8 cellular contexts compared by ENCODE assay signal in genomic region chr6:158819213-158819976, GRCh38. TPM values are rescaled to one million over a fixed set of nuclear protein-coding genes. Genes with fewer than 3 reads are reported as not detected.
DNase-seq lines count a peak whose midpoint lies in the region; ATAC-seq, FAIRE-seq and TF ChIP-seq lines count a peak whose summit lies in the region.

Gene EZR (minus strand): TSS chr6:158819368. CDS start chr6:158818093, 1,275 bp downstream.

- ATAC-seq in GM23338, result peak; percentile 54
- peak; percentile 64 for ATAC-seq in activated naive CD8-positive, alpha-beta T cell treated with anti-CD3 and anti-CD28 coated beads, Interleukin-2, amount 10 ng/mL, durations not matched to agents 7 days and 5 days (ENCODE audit: low read depth)
- peak; percentile 44 to 85 (median 78) for ATAC-seq in heart left ventricle
- ATAC-seq in psoas muscle, result peak; percentile 52 to 75 (median 68)

- peaks cover 36% of the 10 kb centered on the region for H3K4me1 Mint-ChIP-seq in GM23338
- H3K4me1 Mint-ChIP-seq in activated naive CD8-positive, alpha-beta T cell treated with anti-CD3 and anti-CD28 coated beads, Interleukin-2, amount 10 ng/mL, durations not matched to agents 7 days and 5 days, result peaks cover 35% of the 10 kb centered on the region

- peaks cover 7% of the 10 kb centered on the region; the same call in 1 of the 2 replicates for H3K9me2 ChIP-seq in GM23338 (ENCODE audit: insufficient read depth)
- H3K9me2 ChIP-seq in Loucy (replicated peaks; ENCODE audit: low read depth, low read length), result no peaks in the 10 kb centered on the region

- H3K36me3 ChIP-seq in GM23338 (ENCODE audit: insufficient read depth) (peaks cover 5% of the 10 kb centered on the region; the same call in 1 of the 2 replicates), Loucy (ENCODE audit: insufficient read depth, low read length) (no peaks in the 10 kb centered on the region), heart left ventricle (peaks cover 0 to 8% (median 0%) of the 10 kb centered on the region in 9 donors), psoas muscle (ENCODE audit: insufficient read depth in 1 of 2, low read depth in 1 of 2) (no peaks in the 10 kb centered on the region)

- H3K27me3 ChIP-seq in GM23338 (ENCODE audit: insufficient read depth) (peaks cover 11% of the 10 kb centered on the region), Loucy (ENCODE audit: insufficient read depth, low read length, poor library complexity, severe bottlenecking) (no peaks in the 10 kb centered on the region), heart left ventricle (no peaks in the 10 kb centered on the region), psoas muscle (ENCODE audit: insufficient read depth in 3 of 3, low read length in 2 of 3) (no peaks in the 10 kb centered on the region)

- H3K36me3 Mint-ChIP-seq in GM23338 (ENCODE audit: low read depth), result peaks cover 47% of the 10 kb centered on the region
- peaks cover 28% of the 10 kb centered on the region for H3K36me3 Mint-ChIP-seq in activated naive CD8-positive, alpha-beta T cell treated with anti-CD3 and anti-CD28 coated beads, Interleukin-2, amount 10 ng/mL, durations not matched to agents 7 days and 5 days

- peak within 1 kb of the TSS; percentile 98 for H3K4me3 Mint-ChIP-seq in GM23338
- H3K4me3 Mint-ChIP-seq in activated naive CD8-positive, alpha-beta T cell treated with anti-CD3 and anti-CD28 coated beads, Interleukin-2, amount 10 ng/mL, durations not matched to agents 7 days and 5 days, result peak within 1 kb of the TSS; percentile 88

- H3K27ac Mint-ChIP-seq in GM23338, result no peak within 1 kb of the TSS
- H3K27ac Mint-ChIP-seq in activated naive CD8-positive, alpha-beta T cell treated with anti-CD3 and anti-CD28 coated beads, Interleukin-2, amount 10 ng/mL, durations not matched to agents 7 days and 5 days, result peak within 1 kb of the TSS; percentile 92

- H3K9me3 Mint-ChIP-seq in GM23338, result peaks cover 8% of the 10 kb centered on the region
- H3K9me3 Mint-ChIP-seq in activated naive CD8-positive, alpha-beta T cell treated with anti-CD3 and anti-CD28 coated beads, Interleukin-2, amount 10 ng/mL, durations not matched to agents 7 days and 5 days, result no peaks in the 10 kb centered on the region

- H3K9ac ChIP-seq in Loucy (ENCODE audit: low read depth, low read length, poor library complexity, severe bottlenecking), result peak within 1 kb of the TSS; percentile 72

- H2AFZ ChIP-seq in GM23338 (peak within 1 kb of the TSS; percentile 23; the same call in 1 of the 2 replicates), Loucy (ENCODE audit: low read length) (peak within 1 kb of the TSS; percentile 96)

- H3K27ac ChIP-seq in GM23338 (ENCODE audit: low read depth), result peak within 1 kb of the TSS; percentile 50
- H3K27ac ChIP-seq in heart left ventricle, result peak within 1 kb of the TSS; percentile 87 to 97 (median 92)
- peak within 1 kb of the TSS; percentile 86 for H3K27ac ChIP-seq in psoas muscle

- H3K27me3 Mint-ChIP-seq in GM23338 (ENCODE audit: insufficient read depth, low read depth, poor library complexity), result peaks cover 20% of the 10 kb centered on the region
- no peaks in the 10 kb centered on the region for H3K27me3 Mint-ChIP-seq in activated naive CD8-positive, alpha-beta T cell treated with anti-CD3 and anti-CD28 coated beads, Interleukin-2, amount 10 ng/mL, durations not matched to agents 7 days and 5 days

- H3F3A ChIP-seq in GM23338 (replicated peaks; ENCODE audit: low read depth) (peaks cover 17% of the 10 kb centered on the region), Loucy (ENCODE audit: low read depth) (no peaks in the 10 kb centered on the region)

- H3K79me2 ChIP-seq in GM23338 (replicated peaks; ENCODE audit: insufficient read depth), result peaks cover 41% of the 10 kb centered on the region
- peaks cover 36% of the 10 kb centered on the region for H3K79me2 ChIP-seq in Loucy (ENCODE audit: insufficient read depth, low read length)

- peaks cover 36% of the 10 kb centered on the region for H3K4me1 ChIP-seq in GM23338 (ENCODE audit: insufficient read depth)
- peaks cover 35% of the 10 kb centered on the region for H3K4me1 ChIP-seq in Loucy (ENCODE audit: insufficient read depth, low read length, poor library complexity, severe bottlenecking)
- H3K4me1 ChIP-seq in heart left ventricle, result peaks cover 4 to 39% (median 29%) of the 10 kb centered on the region in 12 donors
- peaks cover 21% of the 10 kb centered on the region for H3K4me1 ChIP-seq in psoas muscle

- TF ChIP-seq CTCF in GM23338 (conservative IDR thresholded peaks at IDR 0.05; ENCODE audit: low read depth in 2 of 2) (no peak; a peak in 1 of 4 replicates), Loucy (conservative IDR thresholded peaks at IDR 0.05; ENCODE audit: low read length) (no peak), heart left ventricle (IDR thresholded peaks at IDR 0.05) (peak in 4 of 12 donors; percentile 10 to 27 (median 18)), psoas muscle (IDR thresholded peaks at IDR 0.05) (no peak)

- H3K4me3 ChIP-seq in GM23338 (peak within 1 kb of the TSS; percentile 91), Loucy (ENCODE audit: low read length, poor library complexity, severe bottlenecking) (peak within 1 kb of the TSS; percentile 78), heart left ventricle (peak within 1 kb of the TSS; percentile 66 to 95 (median 88)), psoas muscle (peak within 1 kb of the TSS; percentile 88)

- 10 to 28% (median 15%) methylated on average over 31 to 67 of the region's 67 CpGs for WGBS in heart left ventricle, 4 donors
- 11 to 23% (median 21%) methylated on average over 38 to 67 of the region's 67 CpGs for WGBS in psoas muscle, 3 donors

- peaks cover 33% of the 10 kb centered on the region for H4K20me1 ChIP-seq in GM23338 (replicated peaks; ENCODE audit: insufficient read depth)
- H4K20me1 ChIP-seq in Loucy (ENCODE audit: insufficient read depth, low read length, poor library complexity, severe bottlenecking), result peaks cover 34% of the 10 kb centered on the region

- intact Hi-C loops in heart left ventricle (cut with DNase I) (loop anchor here in 6 of 10 donors (1.0 to 10.0 kb wide), 6 partner anchors 47 to 175 kb away; partner anchors contain the start of gene DYNLT1 (in 1 of the 6)), psoas muscle (cut with DNase I) (loop anchor here in 1 of 2 donors (5.0 kb wide), 1 partner anchor 48 kb away; no protein-coding TSS in a partner anchor)

- H3K9me3 ChIP-seq in Loucy (ENCODE audit: insufficient read depth, low read depth, low read length) (no peaks in the 10 kb centered on the region), heart left ventricle (no peaks in the 10 kb centered on the region), psoas muscle (no peaks in the 10 kb centered on the region)

- H3K4me2 ChIP-seq in GM23338 (peak within 1 kb of the TSS; percentile 73; the same call in 1 of the 2 replicates), Loucy (ENCODE audit: low read depth, low read length, poor library complexity, severe bottlenecking) (peak within 1 kb of the TSS; percentile 65)

- no peak for FAIRE-seq in urothelium cell line (lab: Jason Lieb, UNC)

- TF ChIP-seq POLR2A in heart left ventricle (IDR thresholded peaks at IDR 0.05), result peak in 1 of 2 donors; percentile 62

- peak; percentile 85 for DNase-seq in ELR (ENCODE audit: low read depth)
- peak; percentile 91 for DNase-seq in GM23338 (ENCODE audit: low spot score)
- peak; percentile 81 for DNase-seq in T follicular helper cell (ENCODE audit: low read depth)
- DNase-seq in activated naive CD8-positive, alpha-beta T cell treated with anti-CD3 and anti-CD28 coated beads, Interleukin-2, amount 10 ng/mL, durations not matched to agents 7 days and 5 days, result peak; percentile 84
- DNase-seq in heart left ventricle, result peak; percentile 85 to 92 (median 87)
- DNase-seq in psoas muscle, result peak; percentile 72 to 84
- DNase-seq in urothelium cell line (ENCODE audit: low spot score), result peak; percentile 95

- POLR2A ChIA-PET in activated naive CD8-positive, alpha-beta T cell treated with anti-CD3 and anti-CD28 coated beads, Interleukin-2, amount 10 ng/mL, durations not matched to agents 7 days and 5 days (lab: Charles Lee), result interaction anchor here (0.7 to 3.0 kb wide), 11 partner anchors 11 to 1283 kb away, joined by 3 to 49 read pairs (median 6); partner anchors contain the start of gene RSPH3

TF ChIP-seq in GM23338, 12 proteins besides CTCF, POLR2A, EP300 and RAD21:
- TF ChIP-seq POLR2AphosphoS5 (IDR thresholded peaks at IDR 0.05; ENCODE audit: low read depth) (peak; percentile 90), REST (IDR thresholded peaks at IDR 0.05; ENCODE audit: unreplicated experiment) (no peak), CREB1 (CRISPR knock-in tag; IDR thresholded peaks at IDR 0.05; ENCODE audit: low read depth) (peak; percentile 22; the same call in 1 of the 2 replicates)

RNA-seq across cellular contexts. Expression of gene EZR, which starts in this region (rescaled TPM):
- 208 and 209 TPM in 2 replicates for total RNA-seq in GM23338 (2014; rRNA removed; shearing (Covaris generic))
- 188 and 199 TPM in 2 replicates for polyA plus RNA-seq in GM23338 (2016; fragmentation: Nextera tagmentation; extraction: Ambion mirVana)
- 100 to 1,000 TPM; 235 to 257 TPM for total RNA-seq in activated naive CD8-positive, alpha-beta T cell treated with anti-CD3 and anti-CD28 coated beads, Interleukin-2, amount 10 ng/mL, durations not matched to agents 7 days and 5 days
- total RNA-seq in heart left ventricle, result 100 to 1,000 TPM; 114 to 293 (median 161) TPM
- 100 to 1,000 TPM; 121 to 541 TPM for polyA plus RNA-seq in heart left ventricle
- total RNA-seq in psoas muscle, result 10 to 100 TPM; 25.9 to 61.7 (median 33.3) TPM
- 10 to 100 TPM; 19.1 to 32.5 (median 30.9) TPM for polyA plus RNA-seq in psoas muscle

Comparison
In these comparisons a context has a peak if more than half of its experiments do, and no peak if none do; other contexts are left out.
1. Peak in every context shown above with its lines: DNase-seq, ATAC-seq, H3K4me3 ChIP-seq and H3K27ac ChIP-seq.